1 cellular context compared by ENCODE assay signal in genomic region chr15:73600413-73601050, GRCh38.
TF ChIP-seq lines count a peak whose summit lies in the region.

No MANE protein-coding gene starts in this region.

TF ChIP-seq in IMR-90, 13 proteins besides CTCF, POLR2A, EP300 and RAD21:
- no peak for TF ChIP-seq MXI1 (IDR thresholded peaks at IDR 0.05; ENCODE audit: borderline replicate concordance, low read depth, low read length)
- TF ChIP-seq FOS (IDR thresholded peaks at IDR 0.05; ENCODE audit: low read depth, low read length), result no peak
- TF ChIP-seq RCOR1 (IDR thresholded peaks at IDR 0.05; ENCODE audit: insufficient replicate concordance, low read length), result no peak
- no peak for TF ChIP-seq RFX5 (IDR thresholded peaks at IDR 0.05; ENCODE audit: low read depth, low read length)
- no peak for TF ChIP-seq BHLHE40 (IDR thresholded peaks at IDR 0.05; ENCODE audit: low read depth, low read length)
- TF ChIP-seq, protein P1, sequence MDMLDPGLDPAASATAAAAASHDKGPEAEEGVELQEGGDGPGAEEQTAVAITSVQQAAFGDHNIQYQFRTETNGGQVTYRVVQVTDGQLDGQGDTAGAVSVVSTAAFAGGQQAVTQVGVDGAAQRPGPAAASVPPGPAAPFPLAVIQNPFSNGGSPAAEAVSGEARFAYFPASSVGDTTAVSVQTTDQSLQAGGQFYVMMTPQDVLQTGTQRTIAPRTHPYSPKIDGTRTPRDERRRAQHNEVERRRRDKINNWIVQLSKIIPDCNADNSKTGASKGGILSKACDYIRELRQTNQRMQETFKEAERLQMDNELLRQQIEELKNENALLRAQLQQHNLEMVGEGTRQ (IDR thresholded peaks at IDR 0.05; ENCODE audit: low read depth, low read length), result no peak
- TF ChIP-seq MAZ (IDR thresholded peaks at IDR 0.05; ENCODE audit: borderline replicate concordance, low read depth, low read length), result no peak
- TF ChIP-seq ELK1 (IDR thresholded peaks at IDR 0.05; ENCODE audit: borderline replicate concordance, low read depth, low read length), result no peak
- TF ChIP-seq SMC3 (IDR thresholded peaks at IDR 0.05; ENCODE audit: low read depth, low read length), result no peak
- no peak for TF ChIP-seq CHD1 (IDR thresholded peaks at IDR 0.05; ENCODE audit: low read depth, low read length)
- TF ChIP-seq NFE2L2 (IDR thresholded peaks at IDR 0.05; ENCODE audit: low read depth, low read length), result no peak
- TF ChIP-seq MAFK (IDR thresholded peaks at IDR 0.05; ENCODE audit: low read depth, low read length), result no peak
- TF ChIP-seq CEBPB (IDR thresholded peaks at IDR 0.05; ENCODE audit: low read depth, low read length), result no peak
